In the genomic region with DNA sequence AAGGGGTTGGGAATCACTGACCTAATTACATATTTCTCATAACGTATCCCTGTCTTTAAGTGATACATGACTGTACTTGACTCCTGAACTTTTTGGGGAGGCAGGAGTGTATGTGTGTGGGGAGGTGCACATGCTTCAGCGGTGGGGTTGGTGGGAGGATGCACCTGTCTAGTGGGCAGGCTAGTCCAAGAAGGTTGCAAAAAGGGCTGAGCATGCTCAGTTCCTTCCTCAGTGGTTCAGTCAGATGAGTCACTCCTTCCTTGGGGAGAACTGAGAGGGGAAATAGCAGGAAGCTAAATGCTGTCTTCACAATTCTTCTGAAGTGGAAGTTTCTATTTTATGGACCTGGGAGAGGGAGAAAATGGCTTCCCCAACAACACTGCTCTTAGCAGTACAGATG, we compare ENCODE assay signal across 10 cellular contexts. TPM values are rescaled to one million over a fixed set of nuclear protein-coding genes. Genes with fewer than 3 reads are reported as not detected.
DNase-seq lines count a peak whose midpoint lies in the region; ATAC-seq lines count a peak whose summit lies in the region.
"Had no signal": no experiment of that assay in that cellular context is flagged by ENCODE, and none has a peak within 500 bp of the region (broad histone marks: within the 10 kb centered on the region; RNA-seq: fewer than 3 reads in every experiment).

No MANE protein-coding gene starts in this region.

- ATAC-seq in activated T-helper 17 cell treated with anti-CD3 and anti-CD28 coated beads, Interleukin-2, amount 50 U/mL, for 72 hours (replicated peaks) = no peak
- ATAC-seq in GM18517 (IDR thresholded peaks at IDR 0.05; ENCODE audit: unreplicated experiment) (no peak), HG03196 (IDR thresholded peaks at IDR 0.05; ENCODE audit: unreplicated experiment) (no peak)

- DNase-seq in DMS53 treated with DMSO at 0.1 percent for 48 hours (lab: John Stamatoyannopoulos, UW; ENCODE audit: unreplicated experiment) (peak; percentile 1), myocyte (ENCODE audit: low read depth) (peak; percentile 87), AG08396 (ENCODE audit: low spot score) (no peak), NCI-H774 (lab: John Stamatoyannopoulos, UW) (no peak)
- DNase-seq: NCI-H1048 had no signal

- peaks cover 39% of the 10 kb centered on the region for H3K4me1 Mint-ChIP-seq in activated T-helper 17 cell treated with anti-CD3 and anti-CD28 coated beads, Interleukin-2, amount 50 U/mL, for 72 hours

- H3K27ac ChIP-seq in KOPT-K1 (ENCODE audit: low read depth, low read length, poor library complexity, severe bottlenecking) = peak overlapping the region; percentile 16

- H3K9me3 Mint-ChIP-seq in activated T-helper 17 cell treated with anti-CD3 and anti-CD28 coated beads, Interleukin-2, amount 50 U/mL, for 72 hours = no peaks in the 10 kb centered on the region

- no peaks in the 10 kb centered on the region for H3K9me3 ChIP-seq in KOPT-K1 (ENCODE audit: insufficient read depth, low read length, poor library complexity, severe bottlenecking)
- H3K9me3 ChIP-seq: esophagus muscularis mucosa had no signal

- no peaks in the 10 kb centered on the region for H3K36me3 Mint-ChIP-seq in activated T-helper 17 cell treated with anti-CD3 and anti-CD28 coated beads, Interleukin-2, amount 50 U/mL, for 72 hours (ENCODE audit: low read depth)

- H3K27ac Mint-ChIP-seq in activated T-helper 17 cell treated with anti-CD3 and anti-CD28 coated beads, Interleukin-2, amount 50 U/mL, for 72 hours = no peak overlapping the region

- no peaks in the 10 kb centered on the region for H3K27me3 Mint-ChIP-seq in activated T-helper 17 cell treated with anti-CD3 and anti-CD28 coated beads, Interleukin-2, amount 50 U/mL, for 72 hours

- peak overlapping the region; percentile 71 for H3K4me3 Mint-ChIP-seq in activated T-helper 17 cell treated with anti-CD3 and anti-CD28 coated beads, Interleukin-2, amount 50 U/mL, for 72 hours

- H3K36me3 ChIP-seq in KOPT-K1 (ENCODE audit: insufficient read depth, low read length) = no peaks in the 10 kb centered on the region
- H3K36me3 ChIP-seq: esophagus muscularis mucosa had no signal

RNA-seq across cellular contexts. Expression of a gene that starts 24.6 kb away (rescaled TPM):
- 10 to 100 TPM; 10.6 to 15.6 TPM for total RNA-seq in activated T-helper 17 cell treated with anti-CD3 and anti-CD28 coated beads, Interleukin-2, amount 50 U/mL, for 72 hours
- total RNA-seq in myocyte = 19.7 and 24.9 TPM in 2 replicates
- 7.6 TPM for polyA plus RNA-seq in myocyte (2012)

Comparison
In these comparisons a context has a peak if more than half of its experiments do, and no peak if none do; other contexts are left out.
1. DNase-seq: peak in DMS53 treated with DMSO at 0.1 percent for 48 hours (single experiment) and myocyte (single experiment); none in AG08396 (single experiment) and NCI-H774 (single experiment).